Comparison of ENCODE assay signal across 8 cellular contexts in the genomic region with DNA sequence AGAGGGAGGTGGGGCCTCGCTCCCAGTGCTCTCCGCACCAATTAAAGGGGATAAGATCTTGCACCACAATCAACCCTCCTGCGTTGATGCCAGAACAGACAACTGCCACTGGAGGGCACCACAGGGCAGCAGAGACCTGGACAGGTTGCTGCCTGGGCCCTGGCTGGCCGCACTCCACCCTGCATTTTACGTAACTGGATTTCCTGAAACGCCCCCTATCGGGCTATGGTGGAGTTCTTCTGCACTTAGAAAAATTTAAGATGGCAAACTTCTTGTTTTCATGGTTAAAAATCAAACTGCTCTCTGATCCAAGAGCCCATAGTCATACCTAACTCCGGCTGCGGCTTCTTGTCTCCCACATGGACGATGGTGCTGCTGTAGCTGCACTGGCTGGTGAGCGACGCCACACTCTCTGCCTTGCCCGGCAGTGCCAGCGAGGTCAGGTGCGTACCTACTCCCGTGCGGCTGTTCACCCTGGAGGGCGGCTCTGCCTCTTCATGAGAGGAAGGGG. TPM values are rescaled to one million over a fixed set of nuclear protein-coding genes. Genes with fewer than 3 reads are reported as not detected.
DNase-seq lines count a peak whose midpoint lies in the region; ATAC-seq and FAIRE-seq lines count a peak whose summit lies in the region.

No MANE protein-coding gene starts in this region.

- intact Hi-C loops in left ventricle myocardium superior (cut with micrococcal nuclease) = no loop called here

- peak; percentile 68 for FAIRE-seq in GM18507 (lab: Jason Lieb, UNC)

- no peak overlapping the region for H3K4me3 Mint-ChIP-seq in activated naive CD8-positive, alpha-beta T cell treated with anti-CD3 and anti-CD28 coated beads for 36 hours

- H3K9me3 Mint-ChIP-seq in activated naive CD8-positive, alpha-beta T cell treated with anti-CD3 and anti-CD28 coated beads for 36 hours = no peaks in the 10 kb centered on the region

- ATAC-seq in left ventricle myocardium superior (peak; percentile 69), GM21390 (IDR thresholded peaks at IDR 0.05; ENCODE audit: unreplicated experiment) (no peak)

- H3K36me3 Mint-ChIP-seq in activated naive CD8-positive, alpha-beta T cell treated with anti-CD3 and anti-CD28 coated beads for 36 hours = peaks cover 19% of the 10 kb centered on the region

- DNase-seq in A172 (ENCODE audit: low spot score) = peak; percentile 93
- DNase-seq in GM18507 (ENCODE audit: extremely low spot score, insufficient read length, low read depth) = peak; percentile 59
- peak; percentile 92 for DNase-seq in NCI-H1694 (lab: John Stamatoyannopoulos, UW)
- peak; percentile 68 for DNase-seq in T follicular helper cell (ENCODE audit: low read depth)
- DNase-seq in activated naive CD8-positive, alpha-beta T cell treated with anti-CD3 and anti-CD28 coated beads for 36 hours = peak; percentile 76
- DNase-seq in left ventricle myocardium superior = peak; percentile 81
- peak; percentile 32 to 64 for DNase-seq in stimulated activated CD4-positive, alpha-beta T cell treated with anti-CD3 and anti-CD28 coated beads, Interleukin-12 subunit alpha, Interleukin-12 subunit beta, amount 100 ng/mL, for 24 hours (ENCODE audit: low read depth in 2 of 2)

- no peak overlapping the region for H3K27ac Mint-ChIP-seq in activated naive CD8-positive, alpha-beta T cell treated with anti-CD3 and anti-CD28 coated beads for 36 hours

- no peaks in the 10 kb centered on the region for H3K27me3 Mint-ChIP-seq in activated naive CD8-positive, alpha-beta T cell treated with anti-CD3 and anti-CD28 coated beads for 36 hours

- H3K4me1 Mint-ChIP-seq in activated naive CD8-positive, alpha-beta T cell treated with anti-CD3 and anti-CD28 coated beads for 36 hours = no peaks in the 10 kb centered on the region

RNA-seq across cellular contexts. Expression of a gene that starts 16.8 kb away (rescaled TPM):
- total RNA-seq in A172 (2014; rRNA removed; shearing (Covaris generic)) = 28.6 and 31.7 TPM in 2 replicates
- 1 to 10 TPM; 3.5 to 4.0 TPM for total RNA-seq in activated naive CD8-positive, alpha-beta T cell treated with anti-CD3 and anti-CD28 coated beads for 36 hours
- total RNA-seq in left ventricle myocardium superior = 2.7 TPM

RNA-seq across cellular contexts. Expression of a gene that starts 31.8 kb away (rescaled TPM):
- 1.4 and 1.6 TPM in 2 replicates for total RNA-seq in A172 (2014; rRNA removed; shearing (Covaris generic))
- 10 to 100 TPM; 15.3 to 17.5 TPM for total RNA-seq in activated naive CD8-positive, alpha-beta T cell treated with anti-CD3 and anti-CD28 coated beads for 36 hours
- total RNA-seq in left ventricle myocardium superior = 4.5 TPM

RNA-seq across cellular contexts. Expression of a gene that starts 53.2 kb away (rescaled TPM):
- total RNA-seq in A172 (2014; rRNA removed; shearing (Covaris generic)) = 21.2 and 22.2 TPM in 2 replicates
- total RNA-seq in activated naive CD8-positive, alpha-beta T cell treated with anti-CD3 and anti-CD28 coated beads for 36 hours = 10 to 100 TPM; 52.9 to 54.7 TPM
- total RNA-seq in left ventricle myocardium superior = 26.7 TPM
